In the genomic region with DNA sequence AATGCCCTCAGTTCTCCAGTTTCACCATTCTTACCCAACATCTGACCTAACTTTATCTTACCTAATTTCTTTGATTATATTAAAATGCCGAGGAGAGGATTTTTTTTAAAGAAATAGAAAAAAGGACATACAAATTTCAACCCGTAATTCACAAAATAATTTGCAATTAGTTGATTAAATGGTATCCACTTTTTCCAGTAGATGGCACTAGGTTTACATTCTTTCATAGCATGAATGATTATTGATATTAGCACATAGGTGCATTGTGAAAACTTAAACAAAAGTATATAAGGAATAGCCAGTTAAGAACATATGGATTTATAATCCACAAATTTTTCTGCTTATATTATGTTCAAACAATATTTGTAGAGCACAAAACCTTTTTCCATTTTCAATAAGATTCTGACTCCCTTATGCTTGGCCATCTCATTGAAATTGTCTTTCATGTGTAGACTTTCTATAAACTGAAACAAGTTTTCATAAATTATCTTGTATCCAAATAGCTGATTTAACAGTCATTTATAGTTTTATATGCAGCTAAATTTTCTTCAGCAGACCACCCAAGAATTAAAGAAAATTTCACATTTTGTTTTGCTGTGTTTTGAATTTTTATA, we compare ENCODE assay signal across 8 cellular contexts. TPM values are rescaled to one million over a fixed set of nuclear protein-coding genes. Genes with fewer than 3 reads are reported as not detected.
A peak's percentile ranks its signal among the peaks of the same experiment; 100 is the strongest.
DNase-seq lines count a peak whose midpoint lies in the region; ATAC-seq and TF ChIP-seq lines count a peak whose summit lies in the region.
"Had no signal": no experiment of that assay in that cellular context is flagged by ENCODE, and none has a peak within 500 bp of the region (broad histone marks: within the 10 kb centered on the region; RNA-seq: fewer than 3 reads in every experiment).

No MANE protein-coding gene starts in this region.

- DNase-seq in GM12865 (ENCODE audit: low read depth) (no peak), NCI-H226 (peak; percentile 14), choroid plexus epithelial cell (ENCODE audit: low read depth) (peak; percentile 61), prostate gland (ENCODE audit: low spot score) (no peak), NCI-H2029 treated with DMSO at 0.1 percent for 48 hours (lab: John Stamatoyannopoulos, UW) (no peak)
- DNase-seq in stimulated activated naive CD8-positive, alpha-beta T cell treated with anti-CD3 and anti-CD28 coated beads, Interleukin-15, Interleukin-2, amounts not matched to agents 100 U/mL and 50 U/mL, for 24 hours, result no peak
- DNase-seq: stimulated activated naive CD4-positive, alpha-beta T cell treated with Interleukin-2 at 50 U/mL for 16 hours had no signal

- H3K9me3 ChIP-seq in prostate gland, result no peaks in the 10 kb centered on the region

- H3K4me1 ChIP-seq in prostate gland (replicated peaks), result no peaks in the 10 kb centered on the region

- H3K27me3 ChIP-seq in prostate gland (replicated peaks; ENCODE audit: insufficient read depth), result no peaks in the 10 kb centered on the region

- no peak for ATAC-seq in stimulated activated naive CD8-positive, alpha-beta T cell treated with anti-CD3 and anti-CD28 coated beads, Interleukin-15, Interleukin-2, amounts not matched to agents 100 U/mL and 50 U/mL, for 24 hours
- ATAC-seq in HG03565 (IDR thresholded peaks at IDR 0.05; ENCODE audit: unreplicated experiment), result no peak

- no peak for TF ChIP-seq POLR2A in prostate gland (IDR thresholded peaks at IDR 0.05)

- H3K36me3 ChIP-seq in prostate gland, result no peaks in the 10 kb centered on the region

- H3K27ac ChIP-seq in prostate gland, result no peak overlapping the region

- TF ChIP-seq CTCF in GM12865 (IDR thresholded peaks at IDR 0.05; ENCODE audit: insufficient read depth, low read depth, low read length, missing control alignments), result peak; percentile 18
- TF ChIP-seq CTCF in choroid plexus epithelial cell (conservative IDR thresholded peaks at IDR 0.05; ENCODE audit: low read depth, low read length), result peak; percentile 58
- peak in 3 of 4 experiments; percentile 23 to 49 (median 38) for TF ChIP-seq CTCF in prostate gland (IDR thresholded peaks at IDR 0.05)

- intact Hi-C loops in prostate gland (cut with DNase I), result no loop called here

- 29% methylated on average over 2 of the region's 2 CpGs for WGBS in prostate gland

- H3K4me3 ChIP-seq in GM12865 (ENCODE audit: low read depth, low read length) (no peak overlapping the region), choroid plexus epithelial cell (ENCODE audit: low read depth, low read length) (no peak overlapping the region), prostate gland (no peak overlapping the region)

RNA-seq across cellular contexts. Expression of a gene that starts 35.3 kb away (rescaled TPM):
- 10 to 100 TPM; 32.2 to 42.9 TPM for total RNA-seq in prostate gland

Comparison
In these comparisons a context has a peak if more than half of its experiments do, and no peak if none do; other contexts are left out.
1. DNase-seq: peak in NCI-H226 (single experiment) and choroid plexus epithelial cell (single experiment); none in GM12865 (single experiment), prostate gland (single experiment), NCI-H2029 treated with DMSO at 0.1 percent for 48 hours (single experiment) and stimulated activated naive CD8-positive, alpha-beta T cell treated with anti-CD3 and anti-CD28 coated beads, Interleukin-15, Interleukin-2, amounts not matched to agents 100 U/mL and 50 U/mL, for 24 hours (single experiment).
2. Peak in every context shown above with its lines, with median percentiles within 50 percentile points of each other: CTCF ChIP-seq.